Comparison of ENCODE assay signal across 1 cellular context in genomic region chr6:28794175-28795002, GRCh38.
TF ChIP-seq lines count a peak whose summit lies in the region.

No MANE protein-coding gene starts in this region.

TF ChIP-seq in K562, 482 proteins besides CTCF, POLR2A, EP300 and RAD21 (continued from another document and continues in another):
- TF ChIP-seq MGA (IDR thresholded peaks at IDR 0.05) (no peak), ZSCAN32 (CRISPR knock-in tag; IDR thresholded peaks at IDR 0.05) (no peak), MBD1 (CRISPR knock-in tag; IDR thresholded peaks at IDR 0.05) (no peak), ZNF444 (CRISPR knock-in tag; IDR thresholded peaks at IDR 0.05) (no peak), BRD4 (IDR thresholded peaks at IDR 0.05) (no peak), ZBTB1 (CRISPR knock-in tag; IDR thresholded peaks at IDR 0.05; ENCODE audit: borderline replicate concordance, low read depth) (no peak), GTF2F1 (IDR thresholded peaks at IDR 0.05; ENCODE audit: low read depth, low read length) (no peak), MXD1 (CRISPR knock-in tag; IDR thresholded peaks at IDR 0.05; ENCODE audit: borderline replicate concordance, poor library complexity, severe bottlenecking) (no peak), TFE3 (CRISPR knock-in tag; IDR thresholded peaks at IDR 0.05) (no peak), CHD2 (IDR thresholded peaks at IDR 0.05; ENCODE audit: low read depth, low read length) (no peak), MCM2 (IDR thresholded peaks at IDR 0.05; ENCODE audit: low read depth) (no peak), SAFB2 (IDR thresholded peaks at IDR 0.05; ENCODE audit: borderline replicate concordance, low read depth, low read length, severe bottlenecking) (no peak), NCOA2 (IDR thresholded peaks at IDR 0.05; ENCODE audit: partially characterized antibody in 2 of 2) (no peak), ZNF311 (CRISPR knock-in tag; IDR thresholded peaks at IDR 0.05) (no peak), SPI1 (IDR thresholded peaks at IDR 0.05; ENCODE audit: borderline replicate concordance, low read depth, low read length) (no peak), AFF4 (CRISPR knock-in tag; IDR thresholded peaks at IDR 0.05) (no peak), ARID4B (CRISPR knock-in tag; IDR thresholded peaks at IDR 0.05) (no peak), BCLAF1 (IDR thresholded peaks at IDR 0.05; ENCODE audit: borderline replicate concordance in 1 of 2, control insufficient read depth in 1 of 2, low read depth in 2 of 2, low read length in 1 of 2) (no peak), HINFP (tag; conservative IDR thresholded peaks at IDR 0.05; ENCODE audit: low read depth) (no peak), TSC22D4 (tag; IDR thresholded peaks at IDR 0.05) (no peak)
